8 cellular contexts compared by ENCODE assay signal in the genomic region with DNA sequence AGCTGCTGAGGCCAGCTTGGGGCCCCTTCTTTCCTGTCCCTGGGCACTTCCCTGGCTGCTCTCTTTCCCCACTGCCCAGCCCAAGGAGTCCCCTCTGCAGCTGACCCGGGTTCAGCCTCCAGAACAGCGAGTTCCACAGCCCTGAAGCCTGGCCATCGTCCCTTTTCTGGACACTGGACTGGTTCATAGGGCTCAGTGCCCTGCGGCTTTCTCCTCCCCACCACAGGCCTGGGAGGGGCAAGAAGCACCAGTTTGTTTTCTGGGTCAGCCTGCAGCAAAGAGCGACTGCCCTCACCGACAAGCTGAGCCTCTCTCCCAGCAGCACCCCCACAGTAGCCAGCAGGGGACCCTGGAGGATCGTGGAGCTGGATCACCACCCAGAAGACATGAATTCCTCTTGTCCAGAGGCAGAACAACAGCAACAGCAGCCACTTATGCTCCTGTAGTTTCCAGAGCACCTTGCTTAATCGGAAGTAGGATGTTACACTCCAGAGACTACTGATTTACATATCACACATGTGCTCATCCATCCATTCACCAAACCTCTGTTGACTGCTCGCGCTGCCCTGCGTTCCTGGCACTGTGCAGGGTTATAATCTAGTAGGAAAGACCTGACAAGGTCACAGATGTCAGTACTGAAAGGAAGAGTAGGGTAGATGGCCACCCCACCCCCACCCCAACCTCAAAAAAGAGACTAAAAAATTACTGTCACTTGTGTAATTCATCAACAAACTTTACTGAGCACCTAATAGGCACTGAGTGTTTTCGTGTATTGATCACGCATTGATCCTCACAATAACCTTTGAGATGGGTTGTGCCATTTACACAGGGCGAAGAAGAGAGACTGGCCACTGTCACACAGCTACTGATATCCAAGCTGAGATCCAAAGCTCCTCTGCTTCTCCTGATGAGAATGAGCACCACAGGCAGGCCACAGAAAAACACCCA. TPM values are rescaled to one million over a fixed set of nuclear protein-coding genes. Genes with fewer than 3 reads are reported as not detected.
DNase-seq lines count a peak whose midpoint lies in the region; ATAC-seq and TF ChIP-seq lines count a peak whose summit lies in the region.

No MANE protein-coding gene starts in this region.

- H3K36me3 Mint-ChIP-seq in neural progenitor cell: no peaks in the 10 kb centered on the region

- peak; percentile 53 for ATAC-seq in HG02798 (IDR thresholded peaks at IDR 0.05; ENCODE audit: poor library complexity, unreplicated experiment)

- H2AFZ ChIP-seq in SU-DHL-6 (ENCODE audit: low read depth, low read length, severe bottlenecking) (peak overlapping the region; percentile 13), fibroblast of lung (ENCODE audit: low read length) (peak overlapping the region; percentile 86), neural progenitor cell (replicated peaks) (peak overlapping the region; percentile 98)

- peak overlapping the region; percentile 58 for H3K4me3 Mint-ChIP-seq in neural progenitor cell

- H3K27ac Mint-ChIP-seq in neural progenitor cell: peak overlapping the region; percentile 91

- H3K4me2 ChIP-seq in SU-DHL-6 (ENCODE audit: low read depth, low read length, poor library complexity, severe bottlenecking) (peak overlapping the region; percentile 95), fibroblast of lung (ENCODE audit: extremely low read depth, insufficient read depth, low read length) (peak overlapping the region; percentile 64), neural progenitor cell (peak overlapping the region; percentile 51)

- DNase-seq in NCI-H2107 treated with DMSO at 0.1 percent for 48 hours (lab: John Stamatoyannopoulos, UW; ENCODE audit: unreplicated experiment) (peak; percentile 6), NCI-H2107 (lab: John Stamatoyannopoulos, UW) (no peak), fibroblast of lung (ENCODE audit: low read depth in 2 of 2) (peak; percentile 10 to 50), neural progenitor cell (ENCODE audit: low spot score) (peak; percentile 25), NCI-H128 (lab: John Stamatoyannopoulos, UW; ENCODE audit: unreplicated experiment) (no peak), NCI-H446 treated with DMSO at 0.1 percent for 48 hours (lab: John Stamatoyannopoulos, UW) (no peak)

- H3K4me1 ChIP-seq in fibroblast of lung (ENCODE audit: control insufficient read depth, extremely low read depth, insufficient read depth, low read length) (peaks cover 4% of the 10 kb centered on the region), neural progenitor cell (peaks cover 15% of the 10 kb centered on the region)

- H4K20me1 ChIP-seq in SU-DHL-6 (ENCODE audit: low read depth, low read length) (no peaks in the 10 kb centered on the region), fibroblast of lung (ENCODE audit: control insufficient read depth, extremely low read depth, insufficient read depth, low read length) (no peaks in the 10 kb centered on the region), neural progenitor cell (ENCODE audit: low read depth) (no peaks in the 10 kb centered on the region)

- H3K4me1 Mint-ChIP-seq in neural progenitor cell: peaks cover 21% of the 10 kb centered on the region

- H3K9me3 ChIP-seq in SU-DHL-6 (ENCODE audit: insufficient read depth, low read length) (no peaks in the 10 kb centered on the region), fibroblast of lung (ENCODE audit: control insufficient read depth, insufficient read depth, low read depth, low read length) (no peaks in the 10 kb centered on the region), neural progenitor cell (ENCODE audit: low read depth) (no peaks in the 10 kb centered on the region)

- peak overlapping the region; percentile 74 for H3K9ac ChIP-seq in SU-DHL-6 (ENCODE audit: low read length)
- peak overlapping the region; percentile 52 for H3K9ac ChIP-seq in fibroblast of lung (ENCODE audit: insufficient read depth, low read length)
- H3K9ac ChIP-seq in neural progenitor cell: peak overlapping the region; percentile 22

- TF ChIP-seq CTCF in SU-DHL-6 (IDR thresholded peaks at IDR 0.05; ENCODE audit: insufficient read depth, low read length, poor library complexity, severe bottlenecking): no peak
- TF ChIP-seq CTCF in fibroblast of lung (conservative IDR thresholded peaks at IDR 0.05 in 1 of 2, IDR thresholded peaks at IDR 0.05 in 1 of 2; ENCODE audit: low read depth in 1 of 2, low read length in 2 of 2): peak; percentile 29 to 37
- TF ChIP-seq CTCF in neural progenitor cell (IDR thresholded peaks at IDR 0.05): no peak

- H3K4me3 ChIP-seq in SU-DHL-6 (ENCODE audit: insufficient read depth, low read length, poor library complexity, severe bottlenecking) (peak overlapping the region; percentile 39), fibroblast of lung (replicated peaks in 1 of 4; ENCODE audit: control extremely low read depth in 1 of 4, insufficient read depth in 1 of 4, low read depth in 3 of 4, low read length in 4 of 4) (peak overlapping the region in 1 of 4 experiments; percentile 36), neural progenitor cell (no peak overlapping the region)

- H3F3A ChIP-seq in SU-DHL-6 (ENCODE audit: insufficient read depth): peaks cover 46% of the 10 kb centered on the region
- H3F3A ChIP-seq in neural progenitor cell (ENCODE audit: low read depth): peaks cover 14% of the 10 kb centered on the region

- H3K36me3 ChIP-seq in SU-DHL-6 (ENCODE audit: low read length) (no peaks in the 10 kb centered on the region), fibroblast of lung (ENCODE audit: control insufficient read depth, insufficient read depth, low read length) (no peaks in the 10 kb centered on the region), neural progenitor cell (no peaks in the 10 kb centered on the region)

- no peaks in the 10 kb centered on the region for H3K9me3 Mint-ChIP-seq in neural progenitor cell

- H3K27me3 ChIP-seq in SU-DHL-6 (ENCODE audit: low read length): no peaks in the 10 kb centered on the region
- no peaks in the 10 kb centered on the region for H3K27me3 ChIP-seq in fibroblast of lung (ENCODE audit: control insufficient read depth, insufficient read depth, low read length)
- no peaks in the 10 kb centered on the region for H3K27me3 ChIP-seq in neural progenitor cell

- no peaks in the 10 kb centered on the region for H3K27me3 Mint-ChIP-seq in neural progenitor cell (ENCODE audit: insufficient read depth, low read depth)

- no peaks in the 10 kb centered on the region for H3K9me2 ChIP-seq in SU-DHL-6 (replicated peaks; ENCODE audit: insufficient read depth, low read length)

- H3K27ac ChIP-seq in SU-DHL-6 (ENCODE audit: low read depth, low read length): peak overlapping the region; percentile 99
- H3K27ac ChIP-seq in fibroblast of lung (ENCODE audit: insufficient read depth, low read length): peak overlapping the region; percentile 48
- H3K27ac ChIP-seq in neural progenitor cell: no peak overlapping the region

- H3K79me2 ChIP-seq in SU-DHL-6 (ENCODE audit: insufficient read depth, low read length) (no peaks in the 10 kb centered on the region), fibroblast of lung (ENCODE audit: control insufficient read depth, insufficient read depth, low read length) (no peaks in the 10 kb centered on the region), neural progenitor cell (ENCODE audit: low read depth) (no peaks in the 10 kb centered on the region)

RNA-seq across cellular contexts. Expression of gene CXCR5, which starts 13.0 kb away (rescaled TPM):
- total RNA-seq in fibroblast of lung (not detected in 2 replicates), neural progenitor cell (ENCODE audit: low replicate concordance) (not detected in 2 replicates)
- not detected in 2 replicates for polyA plus RNA-seq in fibroblast of lung
- polyA plus RNA-seq in fibroblast of lung (2012): not detected in 2 replicates
- not detected in 2 replicates for polyA minus RNA-seq in fibroblast of lung (ENCODE audit: low replicate concordance)

RNA-seq across cellular contexts. Expression of gene BCL9L, which starts 55.1 kb away (rescaled TPM):
- total RNA-seq in fibroblast of lung (11.0 and 23.1 TPM in 2 replicates), neural progenitor cell (ENCODE audit: low replicate concordance) (3.0 and 7.2 TPM in 2 replicates)
- 7.0 and 11.5 TPM in 2 replicates for polyA plus RNA-seq in fibroblast of lung
- 33.6 and 51.9 TPM in 2 replicates for polyA plus RNA-seq in fibroblast of lung (2012)
- 38.0 and 48.2 TPM in 2 replicates for polyA minus RNA-seq in fibroblast of lung (ENCODE audit: low replicate concordance)

Comparison
In these comparisons a context has a peak if more than half of its experiments do, and no peak if none do; other contexts are left out.
1. DNase-seq: peak in NCI-H2107 treated with DMSO at 0.1 percent for 48 hours (single experiment), fibroblast of lung (2 of 2) and neural progenitor cell (single experiment); none in NCI-H2107 (single experiment), NCI-H128 (single experiment) and NCI-H446 treated with DMSO at 0.1 percent for 48 hours (single experiment).
2. H2AFZ ChIP-seq: peak in every context shown above with its lines; median percentile 98 in neural progenitor cell; 86 in fibroblast of lung; 13 in SU-DHL-6.
3. H3K9ac ChIP-seq: peak in every context shown above with its lines; median percentile 74 in SU-DHL-6; 52 in fibroblast of lung; 22 in neural progenitor cell.
4. CTCF ChIP-seq: peak in fibroblast of lung (2 of 2); none in SU-DHL-6 (single experiment) and neural progenitor cell (single experiment).
5. Peak in every context shown above with its lines, with median percentiles within 50 percentile points of each other: H3K4me2 ChIP-seq.